Comparison of ENCODE assay signal across 12 cellular contexts in genomic region chr16:4085405-4085970, GRCh38.
"Had no signal": no experiment of that assay in that cellular context is flagged by ENCODE, and none has a peak within 500 bp of the region (broad histone marks: within the 10 kb centered on the region; RNA-seq: fewer than 3 reads in every experiment).

No MANE protein-coding gene starts in this region.

- H3K4me3 ChIP-seq: esophagus muscularis mucosa, smooth muscle cell, uterus had no signal

- H3K27me3 Mint-ChIP-seq: activated naive CD8-positive, alpha-beta T cell treated with anti-CD3 and anti-CD28 coated beads, Interleukin-2, amount 10 ng/mL, durations not matched to agents 7 days and 5 days; stimulated activated naive B cell treated with anti-CD40 and anti-IgM and Interleukin-4, amounts not matched to agents 10 μg/mL and 1 μg/mL and 100 μg/mL, for 72 hours had no signal

- ATAC-seq: activated T-cell treated with anti-CD3 and anti-CD28 coated beads, Interleukin-2, amount 50 U/mL, for 4 hours; left lobe of liver; stimulated activated naive B cell treated with anti-CD40 and anti-IgM and Interleukin-4, amounts not matched to agents 10 μg/mL and 1 μg/mL and 100 μg/mL, for 72 hours had no signal

- H3K27ac ChIP-seq: esophagus muscularis mucosa, uterus had no signal

- H3K36me3 ChIP-seq: esophagus muscularis mucosa, uterus had no signal

- H3K9me3 Mint-ChIP-seq: activated naive CD8-positive, alpha-beta T cell treated with anti-CD3 and anti-CD28 coated beads, Interleukin-2, amount 10 ng/mL, durations not matched to agents 7 days and 5 days; activated T-cell treated with anti-CD3 and anti-CD28 coated beads, Interleukin-2, amount 50 U/mL, for 4 hours had no signal

- H3K4me3 Mint-ChIP-seq: activated naive CD8-positive, alpha-beta T cell treated with anti-CD3 and anti-CD28 coated beads, Interleukin-2, amount 10 ng/mL, durations not matched to agents 7 days and 5 days; activated T-cell treated with anti-CD3 and anti-CD28 coated beads, Interleukin-2, amount 50 U/mL, for 4 hours; stimulated activated naive B cell treated with anti-CD40 and anti-IgM and Interleukin-4, amounts not matched to agents 10 μg/mL and 1 μg/mL and 100 μg/mL, for 72 hours had no signal

- H3K27me3 ChIP-seq: esophagus muscularis mucosa, uterus had no signal

- H3K27ac Mint-ChIP-seq: activated naive CD8-positive, alpha-beta T cell treated with anti-CD3 and anti-CD28 coated beads, Interleukin-2, amount 10 ng/mL, durations not matched to agents 7 days and 5 days; stimulated activated naive B cell treated with anti-CD40 and anti-IgM and Interleukin-4, amounts not matched to agents 10 μg/mL and 1 μg/mL and 100 μg/mL, for 72 hours had no signal

- H3K9me3 ChIP-seq: esophagus muscularis mucosa, uterus had no signal

- DNase-seq: activated CD4-positive, alpha-beta T cell treated with anti-CD3 and anti-CD28 coated beads for 1 hour; activated CD4-positive, alpha-beta T cell treated with anti-CD3 and anti-CD28 coated beads, Interleukin-2, amount 50 U/mL, for 48 hours; activated gamma-delta T cell treated with Interleukin-2 at 50 U/mL for 16 hours; activated naive CD8-positive, alpha-beta T cell treated with anti-CD3 and anti-CD28 coated beads, Interleukin-2, amount 10 ng/mL, durations not matched to agents 7 days and 5 days; activated T-cell treated with anti-CD3 and anti-CD28 coated beads, Interleukin-2, amount 50 U/mL, for 4 hours; anterior cingulate cortex; stimulated activated naive B cell treated with anti-CD40 and anti-IgM and Interleukin-4, amounts not matched to agents 10 μg/mL and 1 μg/mL and 100 μg/mL, for 72 hours; T-helper 9 cell; uterus had no signal
